In genomic region chr19:2288743-2289713, GRCh38 we compare ENCODE assay signal across 12 cellular contexts. TPM values are rescaled to one million over a fixed set of nuclear protein-coding genes. Genes with fewer than 3 reads are reported as not detected.
A peak's percentile ranks its signal among the peaks of the same experiment; 100 is the strongest.
DNase-seq lines count a peak whose midpoint lies in the region; ATAC-seq and TF ChIP-seq lines count a peak whose summit lies in the region.
"Had no signal": no experiment of that assay in that cellular context is flagged by ENCODE, and none has a peak within 500 bp of the region (broad histone marks: within the 10 kb centered on the region; RNA-seq: fewer than 3 reads in every experiment).

No MANE protein-coding gene starts in this region.

- H3K9me3 Mint-ChIP-seq in T-helper 1 cell treated with Interleukin-12 subunit alpha and Interleukin-12 subunit beta and Interleukin-4 antibody, amounts not matched to agents 30 μg/mL and 1 μg/mL, for 36 hours, result no peaks in the 10 kb centered on the region

- DNase-seq in T-helper 1 cell, result no peak
- DNase-seq in sciatic nerve (ENCODE audit: low spot score), result no peak
- DNase-seq in cortex of kidney (lab: John Stamatoyannopoulos, UW), result no peak
- no peak for DNase-seq in prostate gland (ENCODE audit: low spot score)
- DNase-seq: 8988T, NCI-H2081 had no signal

- H3K36me3 ChIP-seq in OCI-LY3 (replicated peaks; ENCODE audit: low read depth, low read length) (no peaks in the 10 kb centered on the region), duodenal mucosa (ENCODE audit: control insufficient read depth in 1 of 2, insufficient read depth in 2 of 2, low read length in 2 of 2) (no peaks in the 10 kb centered on the region), prostate gland (no peaks in the 10 kb centered on the region)

- peaks cover 26% of the 10 kb centered on the region for H3K27me3 ChIP-seq in OCI-LY3 (ENCODE audit: low read depth, low read length)
- peaks cover 44 to 63% of the 10 kb centered on the region in 2 donors for H3K27me3 ChIP-seq in duodenal mucosa (ENCODE audit: control insufficient read depth in 1 of 2, insufficient read depth in 2 of 2, low read length in 2 of 2)
- peaks cover 13% of the 10 kb centered on the region for H3K27me3 ChIP-seq in prostate gland (replicated peaks; ENCODE audit: insufficient read depth)

- peak overlapping the region; percentile 97 for H3K4me2 ChIP-seq in OCI-LY3 (ENCODE audit: low read length)

- ATAC-seq in sciatic nerve (peak; percentile 5), HG03432 (IDR thresholded peaks at IDR 0.05; ENCODE audit: unreplicated experiment) (no peak)

- H3K27ac ChIP-seq in OCI-LY3 (ENCODE audit: low read length) (peak overlapping the region; percentile 50), duodenal mucosa (ENCODE audit: low read depth, low read length) (peak overlapping the region; percentile 32), prostate gland (no peak overlapping the region)

- no peaks in the 10 kb centered on the region for H3K27me3 Mint-ChIP-seq in T-helper 1 cell treated with Interleukin-12 subunit alpha and Interleukin-12 subunit beta and Interleukin-4 antibody, amounts not matched to agents 30 μg/mL and 1 μg/mL, for 36 hours (ENCODE audit: low read depth)

- H2AFZ ChIP-seq in OCI-LY3 (ENCODE audit: low read depth, low read length), result peak overlapping the region; percentile 31

- WGBS in prostate gland, result 60% methylated on average over 27 of the region's 31 CpGs

- H3K79me2 ChIP-seq in OCI-LY3 (ENCODE audit: low read length), result no peaks in the 10 kb centered on the region

- H3K4me1 Mint-ChIP-seq in T-helper 1 cell treated with Interleukin-12 subunit alpha and Interleukin-12 subunit beta and Interleukin-4 antibody, amounts not matched to agents 30 μg/mL and 1 μg/mL, for 36 hours (ENCODE audit: low read depth), result peaks cover 17% of the 10 kb centered on the region

- TF ChIP-seq POLR2A in prostate gland (IDR thresholded peaks at IDR 0.05), result no peak

- H3K9ac ChIP-seq in OCI-LY3 (ENCODE audit: low read length) (peak overlapping the region; percentile 68), duodenal mucosa (ENCODE audit: low read depth in 1 of 2, low read length in 2 of 2) (no peak overlapping the region)

- H3K36me3 Mint-ChIP-seq in T-helper 1 cell treated with Interleukin-12 subunit alpha and Interleukin-12 subunit beta and Interleukin-4 antibody, amounts not matched to agents 30 μg/mL and 1 μg/mL, for 36 hours (ENCODE audit: low read depth), result peaks cover 15% of the 10 kb centered on the region

- TF ChIP-seq CTCF in OCI-LY3 (IDR thresholded peaks at IDR 0.05; ENCODE audit: low read depth, low read length) (no peak), prostate gland (IDR thresholded peaks at IDR 0.05) (no peak)

- H3K4me3 Mint-ChIP-seq in T-helper 1 cell treated with Interleukin-12 subunit alpha and Interleukin-12 subunit beta and Interleukin-4 antibody, amounts not matched to agents 30 μg/mL and 1 μg/mL, for 36 hours, result peak overlapping the region; percentile 88

- intact Hi-C loops in sciatic nerve (cut with DNase I) (no loop called here), prostate gland (cut with DNase I) (no loop called here)

- H3K27ac Mint-ChIP-seq in T-helper 1 cell treated with Interleukin-12 subunit alpha and Interleukin-12 subunit beta and Interleukin-4 antibody, amounts not matched to agents 30 μg/mL and 1 μg/mL, for 36 hours, result peak overlapping the region; percentile 95

- H4K20me1 ChIP-seq in OCI-LY3 (ENCODE audit: insufficient read depth, low read length), result no peaks in the 10 kb centered on the region

- H3K4me1 ChIP-seq in OCI-LY3 (ENCODE audit: low read length) (peaks cover 22% of the 10 kb centered on the region), duodenal mucosa (ENCODE audit: control insufficient read depth in 1 of 2, insufficient read depth in 2 of 2, low read length in 2 of 2) (peaks cover 0 to 15% of the 10 kb centered on the region in 2 donors), prostate gland (replicated peaks) (peaks cover 20% of the 10 kb centered on the region)

- H3K9me3 ChIP-seq in OCI-LY3 (ENCODE audit: insufficient read depth, low read length), result no peaks in the 10 kb centered on the region
- no peaks in the 10 kb centered on the region for H3K9me3 ChIP-seq in duodenal mucosa (ENCODE audit: control insufficient read depth in 1 of 2, low read length in 2 of 2)
- H3K9me3 ChIP-seq in prostate gland, result no peaks in the 10 kb centered on the region

- H3K4me3 ChIP-seq in OCI-LY3 (ENCODE audit: low read length) (peak overlapping the region; percentile 77), duodenal mucosa (ENCODE audit: low read depth in 1 of 2, low read length in 2 of 2) (no peak overlapping the region), prostate gland (no peak overlapping the region)

RNA-seq across cellular contexts. Expression of gene PEAK3, which starts 7.1 kb away (rescaled TPM):
- total RNA-seq in sciatic nerve, result 0.71 TPM
- under 1 TPM; 0.27 to 0.80 TPM for total RNA-seq in prostate gland

RNA-seq across cellular contexts. Expression of gene LINGO3, which starts 18.9 kb away (rescaled TPM):
- not detected for total RNA-seq in sciatic nerve
- under 1 TPM in 1 of 2 donors, not detected in 1; 0.68 TPM for total RNA-seq in prostate gland

RNA-seq across cellular contexts. Expression of gene JSRP1, which starts 32.8 kb away (rescaled TPM):
- total RNA-seq in sciatic nerve, result not detected
- total RNA-seq in prostate gland, result under 1 TPM in 1 of 2 donors, not detected in 1; 0.96 TPM
- total RNA-seq: T-helper 1 cell treated with Interleukin-12 subunit alpha and Interleukin-12 subunit beta and Interleukin-4 antibody, amounts not matched to agents 30 ng/mL and 1 ng/mL, for 36 hours; temporal lobe had no signal

RNA-seq across cellular contexts. Expression of gene LSM7, which starts 39.4 kb away (rescaled TPM):
- total RNA-seq in sciatic nerve (46.9 TPM), prostate gland (100 to 1,000 TPM; 125 to 135 TPM)

RNA-seq across cellular contexts. Expression of gene SPPL2B, which starts 39.5 kb away (rescaled TPM):
- 48.0 TPM for total RNA-seq in sciatic nerve
- 10 to 100 TPM; 54.0 to 87.1 TPM for total RNA-seq in prostate gland

Comparison
In these comparisons a context has a peak if more than half of its experiments do, and no peak if none do; other contexts are left out.
1. H3K27ac ChIP-seq: peak in OCI-LY3 (single experiment) and duodenal mucosa (single experiment); none in prostate gland (0 of 2).